ENCODE assay signal across 9 cellular contexts in the genomic region with DNA sequence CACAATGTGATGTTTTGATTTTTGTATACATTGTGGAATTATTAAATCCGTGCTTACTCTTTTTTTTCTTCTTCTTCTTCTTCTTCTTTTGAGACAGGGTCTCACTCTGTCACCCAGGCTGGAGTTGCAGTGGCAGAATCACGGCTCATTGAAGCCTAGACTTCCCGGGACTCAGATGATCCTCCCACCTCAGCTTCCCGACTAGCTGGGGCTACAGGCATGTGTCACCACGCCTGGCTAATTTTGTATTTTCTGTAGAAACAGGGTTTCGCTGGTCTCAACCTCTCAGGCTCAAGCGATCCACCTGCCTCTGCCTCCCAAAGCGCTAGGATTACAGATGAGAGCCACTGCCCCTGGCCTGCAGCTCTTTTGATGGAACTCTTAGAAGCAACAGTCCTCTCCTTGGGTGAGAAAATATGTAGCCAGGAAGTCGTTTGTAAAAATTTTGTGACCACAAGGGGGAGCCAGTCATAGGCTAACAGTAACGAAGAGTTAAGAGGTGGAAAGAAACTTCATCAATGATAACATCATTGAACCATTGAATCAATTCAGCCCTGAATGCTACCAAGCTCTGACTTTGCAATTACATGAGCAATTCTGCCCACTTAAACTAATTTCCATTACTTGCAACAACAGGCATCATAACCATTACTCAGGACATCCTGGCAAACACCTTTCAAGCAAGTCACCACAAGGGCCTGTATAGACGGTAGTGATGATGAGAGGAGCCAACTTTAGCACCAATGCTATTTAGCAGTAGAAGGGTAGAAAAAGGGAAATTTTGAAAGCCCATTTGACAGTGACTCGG. TPM values are rescaled to one million over a fixed set of nuclear protein-coding genes. Genes with fewer than 3 reads are reported as not detected.
DNase-seq lines count a peak whose midpoint lies in the region; ATAC-seq and TF ChIP-seq lines count a peak whose summit lies in the region.
"Had no signal": no experiment of that assay in that cellular context is flagged by ENCODE, and none has a peak within 500 bp of the region (broad histone marks: within the 10 kb centered on the region; RNA-seq: fewer than 3 reads in every experiment).

No MANE protein-coding gene starts in this region.

- ATAC-seq in lower lobe of right lung (peak; percentile 72 to 82), HG03378 (IDR thresholded peaks at IDR 0.05; ENCODE audit: unreplicated experiment) (no peak)
- peak; percentile 82 for ATAC-seq in stimulated activated effector memory CD8-positive, alpha-beta T cell treated with anti-CD3 and anti-CD28 coated beads, Interleukin-12 subunit alpha, Interleukin-12 subunit beta, amount 100 ng/mL, for 72 hours

- peak overlapping the region in 2 of 3 experiments; percentile 8 to 46; a peak in 2 of 7 replicates for H3K27ac Mint-ChIP-seq in H9
- H3K27ac Mint-ChIP-seq in stimulated activated effector memory CD8-positive, alpha-beta T cell treated with anti-CD3 and anti-CD28 coated beads, Interleukin-12 subunit alpha, Interleukin-12 subunit beta, amount 100 ng/mL, for 72 hours, result no peak overlapping the region

- H3K36me3 Mint-ChIP-seq in H9 (ENCODE audit: insufficient read depth in 1 of 3, low read depth in 3 of 3), result no peaks in the 10 kb centered on the region
- H3K36me3 Mint-ChIP-seq in stimulated activated effector memory CD8-positive, alpha-beta T cell treated with anti-CD3 and anti-CD28 coated beads, Interleukin-12 subunit alpha, Interleukin-12 subunit beta, amount 100 ng/mL, for 72 hours, result no peaks in the 10 kb centered on the region

- no peak overlapping the region for H3K4me3 Mint-ChIP-seq in H9
- no peak overlapping the region for H3K4me3 Mint-ChIP-seq in stimulated activated effector memory CD8-positive, alpha-beta T cell treated with anti-CD3 and anti-CD28 coated beads, Interleukin-12 subunit alpha, Interleukin-12 subunit beta, amount 100 ng/mL, for 72 hours

- WGBS in H9 (ENCODE audit: extremely low coverage, insufficient read length, low lambda C conversion rate), result no CpG with 5 or more reads among the region's 12 CpGs

- no peaks in the 10 kb centered on the region for H3K27me3 Mint-ChIP-seq in H9 (ENCODE audit: low read depth)

- no peak overlapping the region for H3K9ac ChIP-seq in H9 (ENCODE audit: extremely low read depth, insufficient read length, low read length)

- no peak overlapping the region for H4K8ac ChIP-seq in H9 (replicated peaks; ENCODE audit: insufficient read length, low read depth, low read length)

- TF ChIP-seq CTCF in H9 (conservative IDR thresholded peaks at IDR 0.05) (peak; percentile 84), lower lobe of right lung (IDR thresholded peaks at IDR 0.05) (peak; percentile 66)

- no peak overlapping the region for H3T11ph ChIP-seq in H9 (ENCODE audit: low read length)

- H3K14ac ChIP-seq in H9 (ENCODE audit: insufficient read depth, low read length), result no peak overlapping the region

- H3K9me3 ChIP-seq in H9 (ENCODE audit: control insufficient read depth, low read depth, low read length), result no peaks in the 10 kb centered on the region
- no peaks in the 10 kb centered on the region for H3K9me3 ChIP-seq in lower lobe of right lung

- no peak overlapping the region for H3K56ac ChIP-seq in H9 (ENCODE audit: insufficient read length, low read depth, low read length)

- H2BK120ac ChIP-seq in H9 (ENCODE audit: low read depth, low read length, poor library complexity, severe bottlenecking), result no peak overlapping the region

- H4K91ac ChIP-seq in H9 (ENCODE audit: insufficient read length, low read depth, low read length), result no peak overlapping the region

- DNase-seq in ELR (ENCODE audit: low read depth), result peak; percentile 75
- DNase-seq in H9, result peak; percentile 73
- DNase-seq in NCI-H2081 (lab: John Stamatoyannopoulos, UW), result peak; percentile 35 to 55
- DNase-seq in activated CD4-positive, alpha-beta T cell treated with anti-CD3 and anti-CD28 coated beads for 1 hour, result peak; percentile 26
- peak; percentile 81 for DNase-seq in dedifferentiated amniotic fluid mesenchymal stem cell (ENCODE audit: extremely low spot score)
- DNase-seq in lower lobe of right lung, result no peak
- DNase-seq in stimulated activated effector memory CD8-positive, alpha-beta T cell treated with anti-CD3 and anti-CD28 coated beads, Interleukin-12 subunit alpha, Interleukin-12 subunit beta, amount 100 ng/mL, for 72 hours (ENCODE audit: low spot score in 2 of 2), result peak; percentile 63 to 83

- no peak overlapping the region for H3K4me3 ChIP-seq in lower lobe of right lung

- H2BK15ac ChIP-seq in H9 (ENCODE audit: low read depth, low read length), result no peak overlapping the region

- H3K18ac ChIP-seq in H9 (ENCODE audit: insufficient read length, low read depth, low read length), result no peak overlapping the region

- H2BK5ac ChIP-seq in H9 (ENCODE audit: insufficient read length, low read length), result no peak overlapping the region

- no peak overlapping the region for H4K5ac ChIP-seq in H9 (ENCODE audit: insufficient read length, low read depth, low read length)

- H3K27me3 ChIP-seq in H9 (ENCODE audit: insufficient read depth, low read length) (no peaks in the 10 kb centered on the region), lower lobe of right lung (ENCODE audit: low read depth) (no peaks in the 10 kb centered on the region)

- H2BK12ac ChIP-seq in H9 (ENCODE audit: insufficient read length, low read depth, low read length), result no peak overlapping the region

- no peaks in the 10 kb centered on the region for H3K23me2 ChIP-seq in H9 (ENCODE audit: insufficient read length, low read depth, low read length, poor library complexity, severe bottlenecking)

- intact Hi-C loops in lower lobe of right lung (cut with DNase I), result no loop called here

- no peak overlapping the region for H2AK5ac ChIP-seq in H9 (ENCODE audit: insufficient read length, low read length)

- peaks cover 6 to 10% of the 10 kb centered on the region in 2 experiments for H3K4me1 Mint-ChIP-seq in H9
- peaks cover 4% of the 10 kb centered on the region for H3K4me1 Mint-ChIP-seq in stimulated activated effector memory CD8-positive, alpha-beta T cell treated with anti-CD3 and anti-CD28 coated beads, Interleukin-12 subunit alpha, Interleukin-12 subunit beta, amount 100 ng/mL, for 72 hours

- H3K9me3 Mint-ChIP-seq in H9, result no peaks in the 10 kb centered on the region
- H3K9me3 Mint-ChIP-seq in stimulated activated effector memory CD8-positive, alpha-beta T cell treated with anti-CD3 and anti-CD28 coated beads, Interleukin-12 subunit alpha, Interleukin-12 subunit beta, amount 100 ng/mL, for 72 hours, result no peaks in the 10 kb centered on the region

- no peaks in the 10 kb centered on the region for H3K79me1 ChIP-seq in H9 (ENCODE audit: insufficient read depth, low read depth, low read length, poor library complexity, severe bottlenecking)

- H2BK20ac ChIP-seq in H9 (ENCODE audit: low read depth, low read length, poor library complexity, severe bottlenecking), result no peak overlapping the region

- H3K23ac ChIP-seq in H9 (ENCODE audit: insufficient read length, low read depth, low read length), result no peak overlapping the region

- H3K4me1 ChIP-seq in H9 (ENCODE audit: insufficient read depth, low read length) (no peaks in the 10 kb centered on the region; the same call in 1 of the 2 replicates), lower lobe of right lung (no peaks in the 10 kb centered on the region)

- H3K27ac ChIP-seq in H9 (ENCODE audit: insufficient read length, low read depth, low read length) (no peak overlapping the region), lower lobe of right lung (no peak overlapping the region)
- H3K27ac ChIP-seq: epithelial cell of prostate had no signal

- peaks cover 5% of the 10 kb centered on the region for H3K36me3 ChIP-seq in lower lobe of right lung

- no peaks in the 10 kb centered on the region for H3K79me2 ChIP-seq in H9 (ENCODE audit: insufficient read depth, low read length)

- no peak overlapping the region for H3K4ac ChIP-seq in H9 (ENCODE audit: low read depth, low read length)

- H3K4me2 ChIP-seq in H9 (ENCODE audit: insufficient read depth, insufficient read length, low read length), result no peak overlapping the region

- no peaks in the 10 kb centered on the region for H4K20me1 ChIP-seq in H9 (ENCODE audit: control insufficient read depth, insufficient read depth, insufficient read length)

- no peak overlapping the region for H2AFZ ChIP-seq in H9 (ENCODE audit: low read length)

RNA-seq across cellular contexts. Expression of a gene that starts 16.7 kb away (rescaled TPM):
- 20.6 and 23.9 TPM in 2 replicates for total RNA-seq in H9 (2021)
- 49.9 TPM for total RNA-seq in lower lobe of right lung
